In genomic region chr22:44080936-44081853, GRCh38 we compare ENCODE assay signal across 7 cellular contexts. TPM values are rescaled to one million over a fixed set of nuclear protein-coding genes. Genes with fewer than 3 reads are reported as not detected.
A peak's percentile ranks its signal among the peaks of the same experiment; 100 is the strongest.
DNase-seq lines count a peak whose midpoint lies in the region; ATAC-seq and TF ChIP-seq lines count a peak whose summit lies in the region.

No MANE protein-coding gene starts in this region.

- DNase-seq in GM13976 (ENCODE audit: low spot score): peak; percentile 86
- DNase-seq in NCI-H2107 (lab: John Stamatoyannopoulos, UW): peak; percentile 55
- peak; percentile 55 for DNase-seq in activated B cell treated with CpG ODN at 0.5 μM for 24 hours
- DNase-seq in cardiac fibroblast (ENCODE audit: low read depth in 2 of 2): peak; percentile 71 to 80
- DNase-seq in islet precursor cell: peak; percentile 73
- DNase-seq in stimulated activated CD4-positive, alpha-beta T cell treated with anti-CD3 and anti-CD28 coated beads, Interleukin-15, amount 100 ng/mL, for 48 hours (ENCODE audit: low read depth in 2 of 2): peak; percentile 31 to 52

- TF ChIP-seq CTCF in GM13976 (IDR thresholded peaks at IDR 0.05; ENCODE audit: borderline replicate concordance, control extremely low read depth, extremely low read depth, insufficient read depth, missing control alignments) (peak; percentile 80), activated B cell treated with CpG ODN at 0.5 μM for 24 hours (IDR thresholded peaks at IDR 0.05) (peak; percentile 19), cardiac fibroblast (IDR thresholded peaks at IDR 0.05; ENCODE audit: low read depth, low read length) (peak; percentile 90)

- ATAC-seq in activated B cell treated with CpG ODN at 0.5 μM for 24 hours (ENCODE audit: low read depth): peak; percentile 49
- ATAC-seq in GM21529 (IDR thresholded peaks at IDR 0.05; ENCODE audit: unreplicated experiment): no peak

- no peak overlapping the region for H3K27ac Mint-ChIP-seq in activated B cell treated with CpG ODN at 0.5 μM for 24 hours

- peaks cover 25% of the 10 kb centered on the region for H3K36me3 Mint-ChIP-seq in activated B cell treated with CpG ODN at 0.5 μM for 24 hours (ENCODE audit: low read depth)

- H3K4me3 Mint-ChIP-seq in activated B cell treated with CpG ODN at 0.5 μM for 24 hours: no peak overlapping the region

- H3K27me3 Mint-ChIP-seq in activated B cell treated with CpG ODN at 0.5 μM for 24 hours: no peaks in the 10 kb centered on the region

- POLR2A ChIA-PET in activated B cell treated with CpG ODN at 0.5 μM for 24 hours (lab: Charles Lee): interaction anchor here (0.7 to 1.6 kb wide), 4 partner anchors 55 to 88 kb away, joined by 3 to 7 read pairs (median 4); partner anchors contain the start of gene PARVB

- no peaks in the 10 kb centered on the region for H3K9me3 Mint-ChIP-seq in activated B cell treated with CpG ODN at 0.5 μM for 24 hours

- peaks cover 4% of the 10 kb centered on the region for H3K4me1 Mint-ChIP-seq in activated B cell treated with CpG ODN at 0.5 μM for 24 hours

- CTCF ChIA-PET in activated B cell treated with CpG ODN at 0.5 μM for 24 hours (lab: Charles Lee): interaction anchor here (1.0 to 9.1 kb wide), 14 partner anchors 9 to 545 kb away, joined by 3 to 537 read pairs (median 4); no protein-coding TSS in a partner anchor

- in situ Hi-C loops in GM13976 (cut with MboI; ENCODE audit: low sequenced_read_pairs, unreplicated experiment): loop anchor here (10.0 kb wide), 1 partner anchor 86 kb away; no protein-coding TSS in a partner anchor

- intact Hi-C loops in activated B cell treated with CpG ODN at 0.5 μM for 24 hours (cut with micrococcal nuclease): loop anchor here (1.0 kb wide), 2 partner anchors 54 to 88 kb away; no protein-coding TSS in a partner anchor

- H3K4me3 ChIP-seq in cardiac fibroblast (replicated peaks in 1 of 2; ENCODE audit: low read depth in 2 of 2, low read length in 2 of 2): no peak overlapping the region

RNA-seq across cellular contexts. Expression of gene PARVB, which starts 57.1 kb away (rescaled TPM):
- total RNA-seq in activated B cell treated with CpG ODN at 0.5 μM for 24 hours: 53.5 and 53.6 TPM in 2 replicates

Comparison
In these comparisons a context has a peak if more than half of its experiments do, and no peak if none do; other contexts are left out.
1. CTCF ChIP-seq: peak in every context shown above with its lines; median percentile 90 in cardiac fibroblast; 80 in GM13976; 19 in activated B cell treated with CpG ODN at 0.5 μM for 24 hours.